ENCODE assay signal across 8 cellular contexts in the genomic region with DNA sequence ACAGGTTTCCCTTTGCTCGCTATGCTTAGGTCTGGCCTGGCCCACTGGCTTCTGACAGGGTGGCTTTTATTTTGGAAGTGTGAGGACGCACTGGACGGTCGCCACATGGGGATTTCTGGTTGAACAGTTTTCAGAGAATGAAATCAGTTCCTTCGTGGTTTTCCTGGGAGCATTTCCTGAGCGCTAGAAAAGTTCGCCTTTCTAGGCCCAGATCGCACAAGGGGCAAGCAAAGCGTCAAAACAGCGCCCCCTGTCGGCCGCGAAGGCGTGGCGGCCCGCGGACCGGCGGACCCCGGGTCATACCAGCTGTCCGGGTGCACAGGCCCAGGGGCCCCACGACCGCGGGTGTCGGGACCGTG. TPM values are rescaled to one million over a fixed set of nuclear protein-coding genes. Genes with fewer than 3 reads are reported as not detected.
A peak's percentile ranks its signal among the peaks of the same experiment; 100 is the strongest.
DNase-seq lines count a peak whose midpoint lies in the region; ATAC-seq and TF ChIP-seq lines count a peak whose summit lies in the region.

No MANE protein-coding gene starts in this region.

- peaks cover 0 to 8% of the 10 kb centered on the region in 2 donors for H3K36me3 Mint-ChIP-seq in activated naive CD4-positive, alpha-beta T cell treated with anti-CD3 and anti-CD28 coated beads, Interleukin-2, amount 50 U/mL, for 72 hours

- no peaks in the 10 kb centered on the region for H3K9me3 ChIP-seq in RWPE2 (ENCODE audit: severe bottlenecking)
- H3K9me3 ChIP-seq in transverse colon, result no peaks in the 10 kb centered on the region

- intact Hi-C loops in cardiac septum (cut with DNase I) (loop anchor here (5.0 kb wide), 2 partner anchors 173 to 367 kb away; no protein-coding TSS in a partner anchor), posterior cingulate gyrus (cut with DNase I) (no loop called here), transverse colon (cut with DNase I; ENCODE audit: low total_unique reads) (loop anchor here (5.0 to 10.0 kb wide), 2 partner anchors 173 to 300 kb away; no protein-coding TSS in a partner anchor)

- in situ Hi-C loops in transverse colon (cut with MboI; ENCODE audit: low pct_ligation_motif_present in 1 of 4, low pct_unique_long_range_greater_than_20kb in 1 of 4, low sequenced_read_pairs in 3 of 4), result loop anchor here in 3 of 4 donors (5.0 to 25.0 kb wide), 3 partner anchors 110 to 183 kb away; no protein-coding TSS in a partner anchor

- H3K4me3 ChIP-seq in GM12865 (ENCODE audit: low read depth, low read length) (peak overlapping the region; percentile 65), RWPE2 (ENCODE audit: severe bottlenecking) (no peak overlapping the region), transverse colon (peak overlapping the region; percentile 36 to 62 (median 41))

- TF ChIP-seq EP300 in transverse colon (IDR thresholded peaks at IDR 0.05; ENCODE audit: low read depth), result no peak

- peak; percentile 48 for ATAC-seq in HG02852 (IDR thresholded peaks at IDR 0.05; ENCODE audit: unreplicated experiment)
- ATAC-seq in RWPE2 (ENCODE audit: low read depth), result no peak
- ATAC-seq in activated naive CD4-positive, alpha-beta T cell treated with anti-CD3 and anti-CD28 coated beads, Interleukin-2, amount 50 U/mL, for 72 hours, result peak; percentile 59 to 73

- peaks cover 5% of the 10 kb centered on the region for H3K4me1 ChIP-seq in RWPE2 (ENCODE audit: insufficient read depth, poor library complexity, severe bottlenecking)
- peaks cover 0 to 18% (median 9%) of the 10 kb centered on the region in 4 donors for H3K4me1 ChIP-seq in transverse colon

- peak; percentile 83 for DNase-seq in GM12865 (ENCODE audit: low read depth)
- DNase-seq in RWPE2 (ENCODE audit: low spot score), result no peak
- peak; percentile 85 to 93 for DNase-seq in activated naive CD4-positive, alpha-beta T cell treated with anti-CD3 and anti-CD28 coated beads, Interleukin-2, amount 50 U/mL, for 72 hours (ENCODE audit: low spot score in 2 of 2)
- peak; percentile 94 for DNase-seq in cardiac septum (ENCODE audit: low spot score)
- peak; percentile 37 to 96 (median 73) for DNase-seq in posterior cingulate gyrus
- peak; percentile 79 for DNase-seq in transverse colon
- DNase-seq in T1000 (lab: John Stamatoyannopoulos, UW), result no peak

- peaks cover 2% of the 10 kb centered on the region for H3K27me3 ChIP-seq in RWPE2 (ENCODE audit: insufficient read depth, poor library complexity, severe bottlenecking)
- no peaks in the 10 kb centered on the region for H3K27me3 ChIP-seq in transverse colon

- TF ChIP-seq POLR2A in transverse colon (IDR thresholded peaks at IDR 0.05), result no peak

- no peaks in the 10 kb centered on the region for H3K36me3 ChIP-seq in RWPE2 (ENCODE audit: low read depth)
- no peaks in the 10 kb centered on the region for H3K36me3 ChIP-seq in transverse colon

- H3K9me3 Mint-ChIP-seq in activated naive CD4-positive, alpha-beta T cell treated with anti-CD3 and anti-CD28 coated beads, Interleukin-2, amount 50 U/mL, for 72 hours, result no peaks in the 10 kb centered on the region

- H3K27ac ChIP-seq in RWPE2 (ENCODE audit: poor library complexity, severe bottlenecking), result no peak overlapping the region
- H3K27ac ChIP-seq in transverse colon, result peak overlapping the region; percentile 23 to 52 (median 36)

- WGBS in transverse colon (ENCODE audit: low coverage in 1 of 2), 2 donors, result 26% methylated on average over 15 of the region's 26 CpGs; no CpG with 5 or more reads in 1 of the 2 donors

- TF ChIP-seq CTCF in GM12865 (IDR thresholded peaks at IDR 0.05; ENCODE audit: insufficient read depth, low read depth, low read length, missing control alignments) (peak; percentile 87), RWPE2 (IDR thresholded peaks at IDR 0.05; ENCODE audit: poor library complexity, severe bottlenecking) (peak; percentile 62), transverse colon (IDR thresholded peaks at IDR 0.05) (peak; percentile 86 to 95 (median 91))

- H3K27ac Mint-ChIP-seq in activated naive CD4-positive, alpha-beta T cell treated with anti-CD3 and anti-CD28 coated beads, Interleukin-2, amount 50 U/mL, for 72 hours, result peak overlapping the region; percentile 90

RNA-seq across cellular contexts. Expression of a gene that starts 12.7 kb away (rescaled TPM):
- total RNA-seq in activated naive CD4-positive, alpha-beta T cell treated with anti-CD3 and anti-CD28 coated beads, Interleukin-2, amount 50 U/mL, for 72 hours, result 10 to 100 TPM in 1 of 2 donors, 1 to 10 TPM in 1; 5.1 to 20.6 TPM
- total RNA-seq in cardiac septum, result 7.9 TPM
- 10 to 100 TPM; 26.1 to 54.2 (median 44.6) TPM for total RNA-seq in transverse colon

Comparison
In these comparisons a context has a peak if more than half of its experiments do, and no peak if none do; other contexts are left out.
1. DNase-seq: peak in GM12865 (single experiment), activated naive CD4-positive, alpha-beta T cell treated with anti-CD3 and anti-CD28 coated beads, Interleukin-2, amount 50 U/mL, for 72 hours (2 of 2), cardiac septum (single experiment), posterior cingulate gyrus (10 of 10) and transverse colon (single experiment); none in RWPE2 (single experiment) and T1000 (single experiment).
2. Peak in every context shown above with its lines, with median percentiles within 50 percentile points of each other: CTCF ChIP-seq.